ENCODE assay signal across 8 cellular contexts in genomic region chr6:107061125-107062020, GRCh38. TPM values are rescaled to one million over a fixed set of nuclear protein-coding genes. Genes with fewer than 3 reads are reported as not detected.
DNase-seq lines count a peak whose midpoint lies in the region; ATAC-seq and TF ChIP-seq lines count a peak whose summit lies in the region.

No MANE protein-coding gene starts in this region.

- peaks cover 73% of the 10 kb centered on the region for H3K4me1 ChIP-seq in KMS-11 (ENCODE audit: low read depth, poor library complexity, severe bottlenecking)

- H3K36me3 ChIP-seq in KMS-11 (ENCODE audit: insufficient read depth) = no peaks in the 10 kb centered on the region

- no peak for TF ChIP-seq CTCF in KMS-11 (conservative IDR thresholded peaks at IDR 0.05; ENCODE audit: low read depth, low read length)

- DNase-seq in NCI-H2227 (lab: John Stamatoyannopoulos, UW; ENCODE audit: unreplicated experiment) = no peak
- no peak for DNase-seq in NCI-H187 (lab: John Stamatoyannopoulos, UW)
- no peak for DNase-seq in SW 1271 (lab: John Stamatoyannopoulos, UW)

- no peak overlapping the region for H3K4me3 ChIP-seq in KMS-11 (IDR thresholded peaks at IDR 0.05; ENCODE audit: insufficient read depth, low read depth, low read length)
- H3K4me3 ChIP-seq in iPS-18c (ENCODE audit: insufficient read depth, low read depth, low read length) = 0 out of 2 replicates have a peak overlapping the region, but pooled peaks have one; percentile 28

- peak overlapping the region; percentile 87 for H3K27ac ChIP-seq in KMS-11

- H3K9me3 ChIP-seq in iPS-18c (ENCODE audit: control insufficient read depth, insufficient read depth, low read length) = no peaks in the 10 kb centered on the region

- TF ChIP-seq POLR2A in GM18505 (IDR thresholded peaks at IDR 0.05; ENCODE audit: borderline replicate concordance, extremely low read depth, insufficient read depth, insufficient read length) = no peak

- peak; percentile 50 for ATAC-seq in GM18505 (IDR thresholded peaks at IDR 0.05; ENCODE audit: unreplicated experiment)
- peak; percentile 79 for ATAC-seq in GM21717 (IDR thresholded peaks at IDR 0.05; ENCODE audit: unreplicated experiment)
- ATAC-seq in esophagus mucosa = no peak

- peak overlapping the region; percentile 92 for H3K4me2 ChIP-seq in KMS-11

- peak overlapping the region; percentile 38 for H2AFZ ChIP-seq in KMS-11 (ENCODE audit: low read depth)

- H3K9ac ChIP-seq in KMS-11 = peak overlapping the region; percentile 27; the same call in 1 of the 2 replicates

- no peaks in the 10 kb centered on the region for H4K20me1 ChIP-seq in KMS-11 (ENCODE audit: insufficient read depth)

- no peaks in the 10 kb centered on the region for H3K27me3 ChIP-seq in KMS-11 (ENCODE audit: insufficient read depth, low read depth)

- no peaks in the 10 kb centered on the region for H3K79me2 ChIP-seq in KMS-11 (ENCODE audit: insufficient read depth, low read depth)

RNA-seq across cellular contexts. Expression of gene MTRES1, which starts 33.4 kb away (rescaled TPM):
- total RNA-seq in esophagus mucosa = 9.7 TPM

RNA-seq across cellular contexts. Expression of gene BEND3, which starts 53.9 kb away (rescaled TPM):
- total RNA-seq in esophagus mucosa = 3.0 TPM
